ENCODE assay signal across 9 cellular contexts in the genomic region with DNA sequence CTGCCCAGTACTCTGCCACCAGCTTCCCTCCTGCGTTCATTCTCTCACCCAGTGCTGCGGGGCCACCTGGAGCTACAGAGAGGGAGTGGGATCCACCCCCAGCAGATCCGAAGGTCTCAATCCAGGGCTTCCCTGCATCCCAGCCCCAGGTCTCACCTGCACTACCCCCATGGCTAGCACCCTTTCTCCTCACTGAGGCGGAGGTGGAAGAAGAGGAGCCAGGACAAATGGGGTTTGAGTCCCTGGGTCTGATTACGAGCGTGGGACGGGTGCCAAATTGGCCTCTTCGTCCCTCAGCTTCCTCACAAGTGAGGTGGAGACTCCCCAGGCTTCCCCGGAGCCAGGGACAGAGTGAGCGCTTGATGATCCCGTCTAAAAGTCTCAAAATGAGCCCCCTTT.
A peak's percentile ranks its signal among the peaks of the same experiment; 100 is the strongest.
DNase-seq lines count a peak whose midpoint lies in the region; ATAC-seq and TF ChIP-seq lines count a peak whose summit lies in the region.
"Had no signal": no experiment of that assay in that cellular context is flagged by ENCODE, and none has a peak within 500 bp of the region (broad histone marks: within the 10 kb centered on the region; RNA-seq: fewer than 3 reads in every experiment).

No MANE protein-coding gene starts in this region.

- no peaks in the 10 kb centered on the region for H3K9me3 ChIP-seq in CD4-positive, CD25-positive, alpha-beta regulatory T cell (ENCODE audit: control insufficient read depth in 2 of 2, low read length in 2 of 2)
- no peaks in the 10 kb centered on the region for H3K9me3 ChIP-seq in ectodermal cell (ENCODE audit: control insufficient read depth, low read length)

- TF ChIP-seq CTCF in nephron progenitor cell (IDR thresholded peaks at IDR 0.05): no peak

- H3K27me3 ChIP-seq in CD4-positive, CD25-positive, alpha-beta regulatory T cell (ENCODE audit: control insufficient read depth, insufficient read depth, low read length): peaks cover 15% of the 10 kb centered on the region
- peaks cover 34% of the 10 kb centered on the region for H3K27me3 ChIP-seq in ectodermal cell (ENCODE audit: control insufficient read depth, insufficient read depth, low read length, poor library complexity, severe bottlenecking)

- peak overlapping the region in 1 of 3 donors; percentile 74 for H3K27ac Mint-ChIP-seq in CD4-positive, CD25-positive, alpha-beta regulatory T cell
- H3K27ac Mint-ChIP-seq in IgD-negative memory B cell: peak overlapping the region in 1 of 3 donors; percentile 67
- no peak overlapping the region for H3K27ac Mint-ChIP-seq in nephron progenitor cell
- H3K27ac Mint-ChIP-seq in activated CD8-positive, alpha-beta memory T cell treated with anti-CD3 and anti-CD28 coated beads, Interleukin-2, amount 10 ng/mL, durations not matched to agents 7 days and 5 days: no peak overlapping the region

- 0 to 3% methylated on average over 11 of the region's 11 CpGs for WGBS in ectodermal cell, 2 experiments

- no peak overlapping the region for H3K4me3 ChIP-seq in CD4-positive, CD25-positive, alpha-beta regulatory T cell (ENCODE audit: low read depth, low read length)
- H3K4me3 ChIP-seq in ectodermal cell (ENCODE audit: insufficient read depth, low read depth, low read length): peak overlapping the region; percentile 70

- no peaks in the 10 kb centered on the region for H3K36me3 ChIP-seq in CD4-positive, CD25-positive, alpha-beta regulatory T cell (ENCODE audit: control insufficient read depth, insufficient read depth, low read length)
- no peaks in the 10 kb centered on the region for H3K36me3 ChIP-seq in ectodermal cell (ENCODE audit: control insufficient read depth, insufficient read depth, low read length)

- H3K27me3 Mint-ChIP-seq in CD4-positive, CD25-positive, alpha-beta regulatory T cell: peaks cover 60% of the 10 kb centered on the region
- H3K27me3 Mint-ChIP-seq in IgD-negative memory B cell (peaks cover 40% of the 10 kb centered on the region), nephron progenitor cell (ENCODE audit: low read depth, poor library complexity) (peaks cover 75% of the 10 kb centered on the region)
- H3K27me3 Mint-ChIP-seq in activated CD8-positive, alpha-beta memory T cell treated with anti-CD3 and anti-CD28 coated beads, Interleukin-2, amount 10 ng/mL, durations not matched to agents 7 days and 5 days: peaks cover 52% of the 10 kb centered on the region

- CTCF ChIA-PET in activated CD8-positive, alpha-beta memory T cell treated with anti-CD3 and anti-CD28 coated beads, Interleukin-2, amount 10 ng/mL, durations not matched to agents 7 days and 5 days (lab: Charles Lee): interaction anchor here (1.1 to 1.3 kb wide), 3 partner anchors 19 to 106 kb away, joined by 3 read pairs; no protein-coding TSS in a partner anchor

- H3K4me1 Mint-ChIP-seq in CD4-positive, CD25-positive, alpha-beta regulatory T cell: peaks cover 0 to 18% (median 12%) of the 10 kb centered on the region in 4 donors
- H3K4me1 Mint-ChIP-seq in IgD-negative memory B cell (peaks cover 6 to 12% (median 11%) of the 10 kb centered on the region in 3 donors), nephron progenitor cell (peaks cover 60% of the 10 kb centered on the region)
- H3K4me1 Mint-ChIP-seq in activated CD8-positive, alpha-beta memory T cell treated with anti-CD3 and anti-CD28 coated beads, Interleukin-2, amount 10 ng/mL, durations not matched to agents 7 days and 5 days: peaks cover 13% of the 10 kb centered on the region

- no peak for DNase-seq in CD4-positive, CD25-positive, alpha-beta regulatory T cell
- no peak for DNase-seq in nephron progenitor cell
- no peak for DNase-seq in activated CD8-positive, alpha-beta memory T cell treated with anti-CD3 and anti-CD28 coated beads, Interleukin-2, amount 10 ng/mL, durations not matched to agents 7 days and 5 days
- DNase-seq in occipital lobe (lab: John Stamatoyannopoulos, UW): no peak
- DNase-seq: activated CD4-positive, CD25-positive, alpha-beta regulatory T cell had no signal

- H3K4me3 Mint-ChIP-seq in CD4-positive, CD25-positive, alpha-beta regulatory T cell: peak overlapping the region; percentile 78 to 89 (median 80)
- peak overlapping the region; percentile 73 to 95 (median 92) for H3K4me3 Mint-ChIP-seq in IgD-negative memory B cell
- H3K4me3 Mint-ChIP-seq in nephron progenitor cell: peak overlapping the region; percentile 80
- no peak overlapping the region for H3K4me3 Mint-ChIP-seq in activated CD8-positive, alpha-beta memory T cell treated with anti-CD3 and anti-CD28 coated beads, Interleukin-2, amount 10 ng/mL, durations not matched to agents 7 days and 5 days

- peaks cover 0 to 2% (median 0%) of the 10 kb centered on the region in 7 donors for H3K9me3 Mint-ChIP-seq in CD4-positive, CD25-positive, alpha-beta regulatory T cell
- H3K9me3 Mint-ChIP-seq in IgD-negative memory B cell (no peaks in the 10 kb centered on the region), nephron progenitor cell (no peaks in the 10 kb centered on the region)
- H3K9me3 Mint-ChIP-seq in activated CD8-positive, alpha-beta memory T cell treated with anti-CD3 and anti-CD28 coated beads, Interleukin-2, amount 10 ng/mL, durations not matched to agents 7 days and 5 days (ENCODE audit: low read depth): no peaks in the 10 kb centered on the region

- ATAC-seq in CD4-positive, CD25-positive, alpha-beta regulatory T cell (ENCODE audit: low read depth in 2 of 2): no peak
- ATAC-seq in GM21390 (IDR thresholded peaks at IDR 0.05; ENCODE audit: unreplicated experiment): no peak
- no peak for ATAC-seq in activated CD8-positive, alpha-beta memory T cell treated with anti-CD3 and anti-CD28 coated beads, Interleukin-2, amount 10 ng/mL, durations not matched to agents 7 days and 5 days
- ATAC-seq in HG02759 (IDR thresholded peaks at IDR 0.05; ENCODE audit: unreplicated experiment): no peak

- peaks cover 17% of the 10 kb centered on the region for H3K4me1 ChIP-seq in CD4-positive, CD25-positive, alpha-beta regulatory T cell (ENCODE audit: control insufficient read depth, insufficient read depth, low read length, poor library complexity, severe bottlenecking)
- peaks cover 48% of the 10 kb centered on the region for H3K4me1 ChIP-seq in ectodermal cell (ENCODE audit: control insufficient read depth, insufficient read depth, low read length)

- no peaks in the 10 kb centered on the region for H3K36me3 Mint-ChIP-seq in CD4-positive, CD25-positive, alpha-beta regulatory T cell
- H3K36me3 Mint-ChIP-seq in IgD-negative memory B cell (peaks cover 3% of the 10 kb centered on the region), nephron progenitor cell (ENCODE audit: low read depth) (no peaks in the 10 kb centered on the region)
- H3K36me3 Mint-ChIP-seq in activated CD8-positive, alpha-beta memory T cell treated with anti-CD3 and anti-CD28 coated beads, Interleukin-2, amount 10 ng/mL, durations not matched to agents 7 days and 5 days: no peaks in the 10 kb centered on the region

- no peak overlapping the region for H3K27ac ChIP-seq in CD4-positive, CD25-positive, alpha-beta regulatory T cell (ENCODE audit: insufficient read depth, low read length, poor library complexity, severe bottlenecking)
- H3K27ac ChIP-seq in ectodermal cell (ENCODE audit: insufficient read depth, low read depth, low read length, poor library complexity, severe bottlenecking): no peak overlapping the region
